ENCODE assay signal across 11 cellular contexts in genomic region chr12:14841761-14842160, GRCh38. TPM values are rescaled to one million over a fixed set of nuclear protein-coding genes. Genes with fewer than 3 reads are reported as not detected.
DNase-seq lines count a peak whose midpoint lies in the region; ATAC-seq, FAIRE-seq and TF ChIP-seq lines count a peak whose summit lies in the region.
"Had no signal": no experiment of that assay in that cellular context is flagged by ENCODE, and none has a peak within 500 bp of the region (broad histone marks: within the 10 kb centered on the region; RNA-seq: fewer than 3 reads in every experiment).

No MANE protein-coding gene starts in this region.

- H3K9ac ChIP-seq in skeletal muscle tissue (ENCODE audit: low read depth in 1 of 3, low read length in 3 of 3), result no peak overlapping the region

- DNase-seq in HCEC 1CT (peak; percentile 59), bronchial epithelial cell (ENCODE audit: low read depth) (peak; percentile 83), NCI-H345 (lab: John Stamatoyannopoulos, UW) (no peak), iPS-NIHi7 (ENCODE audit: extremely low spot score) (no peak)
- DNase-seq in effector CD8-positive, alpha-beta T cell (lab: John Stamatoyannopoulos, UW), result no peak
- DNase-seq: NCI-H2171 treated with DMSO at 0.1 percent for 48 hours, WERI-Rb-1 had no signal

- no peak for ATAC-seq in GM18519 (IDR thresholded peaks at IDR 0.05; ENCODE audit: low FRiP score, unreplicated experiment)

- H3K36me3 ChIP-seq in bronchial epithelial cell (ENCODE audit: control insufficient read depth, insufficient read depth, low read length) (no peaks in the 10 kb centered on the region), skeletal muscle tissue (ENCODE audit: control insufficient read depth in 3 of 3, insufficient read depth in 3 of 3, low read length in 3 of 3) (no peaks in the 10 kb centered on the region)
- H3K36me3 ChIP-seq: WERI-Rb-1 had no signal

- peak overlapping the region; percentile 3 for H3K27ac ChIP-seq in skeletal muscle tissue (ENCODE audit: low read depth, low read length)
- H3K27ac ChIP-seq: WERI-Rb-1 had no signal

- peaks cover 4 to 16% (median 7%) of the 10 kb centered on the region in 3 donors for H3K4me1 ChIP-seq in skeletal muscle tissue (ENCODE audit: control insufficient read depth in 3 of 3, insufficient read depth in 3 of 3, low read length in 3 of 3)

- no peaks in the 10 kb centered on the region for H3K27me3 ChIP-seq in bronchial epithelial cell (ENCODE audit: control insufficient read depth, insufficient read depth, low read length)
- H3K27me3 ChIP-seq in skeletal muscle tissue (ENCODE audit: control insufficient read depth in 3 of 3, insufficient read depth in 3 of 3, low read length in 3 of 3), result no peaks in the 10 kb centered on the region

- no peak overlapping the region for H3K4me3 ChIP-seq in bronchial epithelial cell (ENCODE audit: low read depth, low read length)
- peak overlapping the region in 2 of 3 donors; percentile 1 to 54 for H3K4me3 ChIP-seq in skeletal muscle tissue (ENCODE audit: low read length in 3 of 3)

- FAIRE-seq in bronchial epithelial cell (lab: Jason Lieb, UNC), result no peak
- peak; percentile 76 for FAIRE-seq in islet of Langerhans (lab: Jason Lieb, UNC)

- H3K9me3 ChIP-seq in skeletal muscle tissue (ENCODE audit: control insufficient read depth in 3 of 3, low read length in 3 of 3), result no peaks in the 10 kb centered on the region

- TF ChIP-seq CTCF in bronchial epithelial cell (IDR thresholded peaks at IDR 0.05; ENCODE audit: insufficient read depth, low read length, severe bottlenecking), result no peak

RNA-seq across cellular contexts. Expression of gene ART4, which starts 1.6 kb away (rescaled TPM):
- total RNA-seq in bronchial epithelial cell (not detected in 2 replicates), skeletal muscle tissue (not detected)
- total RNA-seq: G401 had no signal

RNA-seq across cellular contexts. Expression of gene SMCO3, which starts 27.8 kb away (rescaled TPM):
- total RNA-seq in bronchial epithelial cell (not detected in 2 replicates), skeletal muscle tissue (0.52 TPM)
- total RNA-seq: G401 had no signal

RNA-seq across cellular contexts. Expression of gene C12orf60, which starts 38.3 kb away (rescaled TPM):
- total RNA-seq in bronchial epithelial cell (1.4 and 2.1 TPM in 2 replicates), skeletal muscle tissue (2.1 TPM)

RNA-seq across cellular contexts. Expression of gene WBP11, which starts 38.5 kb away (rescaled TPM):
- total RNA-seq in bronchial epithelial cell, result 3.7 and 9.2 TPM in 2 replicates
- total RNA-seq in skeletal muscle tissue, result 7.8 TPM

RNA-seq across cellular contexts. Expression of gene MGP, which starts 43.9 kb away (rescaled TPM):
- total RNA-seq in bronchial epithelial cell (0.79 TPM in 1 of 2 replicates, not detected in the other), skeletal muscle tissue (292 TPM)
- total RNA-seq: G401 had no signal

Comparison
In these comparisons a context has a peak if more than half of its experiments do, and no peak if none do; other contexts are left out.
1. DNase-seq: peak in HCEC 1CT (single experiment) and bronchial epithelial cell (single experiment); none in effector CD8-positive, alpha-beta T cell (single experiment), NCI-H345 (single experiment) and iPS-NIHi7 (single experiment).